1 cellular context compared by ENCODE assay signal in the genomic region with DNA sequence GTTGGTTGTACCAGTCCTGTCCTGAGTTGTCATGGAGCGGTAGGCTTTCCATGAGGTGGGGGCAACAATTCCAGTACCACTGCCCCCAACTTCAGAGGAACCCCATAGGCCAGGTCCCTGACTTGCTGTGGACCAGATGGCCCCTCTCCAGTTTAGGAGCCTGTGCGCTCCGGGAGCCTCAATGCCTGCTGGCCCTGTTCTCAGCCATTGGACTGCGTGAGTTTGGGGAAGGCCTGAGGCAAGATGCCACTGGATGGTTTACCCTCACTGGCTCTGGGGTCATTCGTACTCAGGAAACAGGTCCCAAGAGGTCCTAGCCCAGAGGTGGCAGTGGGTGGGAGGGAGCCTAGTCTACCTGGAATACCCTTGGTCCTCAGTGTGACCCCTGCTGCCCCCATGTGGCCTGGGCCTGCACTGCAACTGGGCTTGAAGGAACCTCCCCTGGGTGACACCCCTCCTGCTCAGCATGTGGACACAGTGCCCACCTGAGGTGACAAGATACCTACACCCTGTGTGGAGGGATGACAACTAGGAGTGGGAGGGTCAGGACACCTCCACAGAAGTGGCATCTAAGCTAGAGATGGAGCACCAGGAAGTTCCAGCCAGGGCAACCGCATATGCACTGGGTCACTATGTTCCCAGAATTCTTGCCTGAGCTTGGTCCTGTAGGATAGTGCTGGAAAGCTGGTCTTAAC.
A peak's percentile ranks its signal among the peaks of the same experiment; 100 is the strongest.
TF ChIP-seq lines count a peak whose summit lies in the region.

No MANE protein-coding gene starts in this region.

TF ChIP-seq in K562, 482 proteins besides CTCF, POLR2A, EP300 and RAD21 (continued from another document):
- TF ChIP-seq RB1 (IDR thresholded peaks at IDR 0.05; ENCODE audit: low read depth) = peak; percentile 42; the same call in 1 of the 2 replicates
- TF ChIP-seq ZC3H11A (IDR thresholded peaks at IDR 0.05; ENCODE audit: low read depth, low read length) = no peak
- TF ChIP-seq NONO (IDR thresholded peaks at IDR 0.05; ENCODE audit: low read depth in 2 of 2, low read length in 1 of 2) = peak in 1 of 2 experiments; percentile 11; a peak in 1 of 4 replicates
- TF ChIP-seq, protein P1, sequence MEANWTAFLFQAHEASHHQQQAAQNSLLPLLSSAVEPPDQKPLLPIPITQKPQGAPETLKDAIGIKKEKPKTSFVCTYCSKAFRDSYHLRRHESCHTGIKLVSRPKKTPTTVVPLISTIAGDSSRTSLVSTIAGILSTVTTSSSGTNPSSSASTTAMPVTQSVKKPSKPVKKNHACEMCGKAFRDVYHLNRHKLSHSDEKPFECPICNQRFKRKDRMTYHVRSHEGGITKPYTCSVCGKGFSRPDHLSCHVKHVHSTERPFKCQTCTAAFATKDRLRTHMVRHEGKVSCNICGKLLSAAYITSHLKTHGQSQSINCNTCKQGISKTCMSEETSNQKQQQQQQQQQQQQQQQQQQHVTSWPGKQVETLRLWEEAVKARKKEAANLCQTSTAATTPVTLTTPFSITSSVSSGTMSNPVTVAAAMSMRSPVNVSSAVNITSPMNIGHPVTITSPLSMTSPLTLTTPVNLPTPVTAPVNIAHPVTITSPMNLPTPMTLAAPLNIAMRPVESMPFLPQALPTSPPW (CRISPR knock-in tag; IDR thresholded peaks at IDR 0.05) = peak; percentile 41; the same call in 1 of the 2 replicates
- peak; percentile 48 for TF ChIP-seq CREM (IDR thresholded peaks at IDR 0.05; ENCODE audit: low read depth)
- 0 out of 2 replicates have a peak, but pooled peaks have one; percentile 24 for TF ChIP-seq MECOM (CRISPR knock-in tag; IDR thresholded peaks at IDR 0.05)
- TF ChIP-seq XRCC4 (IDR thresholded peaks at IDR 0.05; ENCODE audit: extremely low read depth, insufficient read depth, insufficient read length) = no peak
- TF ChIP-seq HCFC1 (IDR thresholded peaks at IDR 0.05; ENCODE audit: low read depth, low read length) = peak; percentile 34; the same call in 1 of the 2 replicates
- no peak for TF ChIP-seq JUN (IDR thresholded peaks at IDR 0.05; ENCODE audit: borderline replicate concordance, low read depth, low read length)
- no peak for TF ChIP-seq JUN (CRISPR knock-in tag; IDR thresholded peaks at IDR 0.05; ENCODE audit: borderline replicate concordance)
- TF ChIP-seq SMARCE1 (IDR thresholded peaks at IDR 0.05) = no peak
- TF ChIP-seq SMAD3 (CRISPR knock-in tag; conservative IDR thresholded peaks at IDR 0.05) = no peak
- TF ChIP-seq MTF1 (CRISPR knock-in tag; IDR thresholded peaks at IDR 0.05; ENCODE audit: borderline replicate concordance) = no peak
- TF ChIP-seq POLR2G (IDR thresholded peaks at IDR 0.05; ENCODE audit: low read depth, low read length) = peak; percentile 29; the same call in 1 of the 2 replicates
- TF ChIP-seq ZBTB1 (CRISPR knock-in tag; IDR thresholded peaks at IDR 0.05; ENCODE audit: borderline replicate concordance, low read depth) = no peak
- TF ChIP-seq, protein P2, sequence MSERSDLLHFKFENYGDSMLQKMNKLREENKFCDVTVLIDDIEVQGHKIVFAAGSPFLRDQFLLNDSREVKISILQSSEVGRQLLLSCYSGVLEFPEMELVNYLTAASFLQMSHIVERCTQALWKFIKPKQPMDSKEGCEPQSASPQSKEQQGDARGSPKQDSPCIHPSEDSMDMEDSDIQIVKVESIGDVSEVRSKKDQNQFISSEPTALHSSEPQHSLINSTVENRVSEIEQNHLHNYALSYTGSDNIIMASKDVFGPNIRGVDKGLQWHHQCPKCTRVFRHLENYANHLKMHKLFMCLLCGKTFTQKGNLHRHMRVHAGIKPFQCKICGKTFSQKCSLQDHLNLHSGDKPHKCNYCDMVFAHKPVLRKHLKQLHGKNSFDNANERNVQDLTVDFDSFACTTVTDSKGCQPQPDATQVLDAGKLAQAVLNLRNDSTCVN (CRISPR knock-in tag; IDR thresholded peaks at IDR 0.05) = no peak
- TF ChIP-seq RBM34 (IDR thresholded peaks at IDR 0.05; ENCODE audit: borderline replicate concordance, insufficient read depth, low read length) = no peak
- TF ChIP-seq NEUROD1 (IDR thresholded peaks at IDR 0.05; ENCODE audit: borderline replicate concordance, low read depth, low read length, partially characterized antibody) = peak; percentile 65
- peak; percentile 52; the same call in 1 of the 2 replicates for TF ChIP-seq KLF16 (IDR thresholded peaks at IDR 0.05)
- TF ChIP-seq HMGN3 (IDR thresholded peaks at IDR 0.05; ENCODE audit: borderline replicate concordance, extremely low read depth, insufficient read length, low read depth, low read length) = no peak
- TF ChIP-seq L3MBTL2 (IDR thresholded peaks at IDR 0.05) = no peak
- TF ChIP-seq, protein P3, sequence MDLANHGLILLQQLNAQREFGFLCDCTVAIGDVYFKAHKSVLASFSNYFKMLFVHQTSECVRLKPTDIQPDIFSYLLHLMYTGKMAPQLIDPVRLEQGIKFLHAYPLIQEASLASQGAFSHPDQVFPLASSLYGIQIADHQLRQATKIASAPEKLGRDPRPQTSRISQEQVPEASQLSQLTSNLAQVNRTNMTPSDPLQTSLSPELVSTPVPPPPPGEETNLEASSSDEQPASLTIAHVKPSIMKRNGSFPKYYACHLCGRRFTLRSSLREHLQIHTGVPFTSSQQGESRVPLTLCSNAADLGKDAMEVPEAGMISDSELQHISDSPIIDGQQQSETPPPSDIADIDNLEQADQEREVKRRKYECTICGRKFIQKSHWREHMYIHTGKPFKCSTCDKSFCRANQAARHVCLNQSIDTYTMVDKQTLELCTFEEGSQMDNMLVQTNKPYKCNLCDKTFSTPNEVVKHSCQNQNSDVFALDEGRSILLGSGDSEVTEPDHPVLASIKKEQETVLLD (IDR thresholded peaks at IDR 0.05) = peak; percentile 56; the same call in 1 of the 2 replicates
- TF ChIP-seq, protein P4, sequence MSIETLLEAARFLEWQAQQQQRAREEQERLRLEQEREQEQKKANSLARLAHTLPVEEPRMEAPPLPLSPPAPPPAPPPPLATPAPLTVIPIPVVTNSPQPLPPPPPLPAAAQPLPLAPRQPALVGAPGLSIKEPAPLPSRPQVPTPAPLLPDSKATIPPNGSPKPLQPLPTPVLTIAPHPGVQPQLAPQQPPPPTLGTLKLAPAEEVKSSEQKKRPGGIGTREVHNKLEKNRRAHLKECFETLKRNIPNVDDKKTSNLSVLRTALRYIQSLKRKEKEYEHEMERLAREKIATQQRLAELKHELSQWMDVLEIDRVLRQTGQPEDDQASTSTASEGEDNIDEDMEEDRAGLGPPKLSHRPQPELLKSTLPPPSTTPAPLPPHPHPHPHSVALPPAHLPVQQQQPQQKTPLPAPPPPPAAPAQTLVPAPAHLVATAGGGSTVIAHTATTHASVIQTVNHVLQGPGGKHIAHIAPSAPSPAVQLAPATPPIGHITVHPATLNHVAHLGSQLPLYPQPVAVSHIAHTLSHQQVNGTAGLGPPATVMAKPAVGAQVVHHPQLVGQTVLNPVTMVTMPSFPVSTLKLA (conservative IDR thresholded peaks at IDR 0.05) = peak in 1 of 2 experiments; percentile 30; a peak in 1 of 4 replicates
- 0 out of 2 replicates have a peak, but pooled peaks have one; percentile 21 for TF ChIP-seq HOXB6 (CRISPR knock-in tag; IDR thresholded peaks at IDR 0.05; ENCODE audit: borderline replicate concordance)
- TF ChIP-seq, protein P5, sequence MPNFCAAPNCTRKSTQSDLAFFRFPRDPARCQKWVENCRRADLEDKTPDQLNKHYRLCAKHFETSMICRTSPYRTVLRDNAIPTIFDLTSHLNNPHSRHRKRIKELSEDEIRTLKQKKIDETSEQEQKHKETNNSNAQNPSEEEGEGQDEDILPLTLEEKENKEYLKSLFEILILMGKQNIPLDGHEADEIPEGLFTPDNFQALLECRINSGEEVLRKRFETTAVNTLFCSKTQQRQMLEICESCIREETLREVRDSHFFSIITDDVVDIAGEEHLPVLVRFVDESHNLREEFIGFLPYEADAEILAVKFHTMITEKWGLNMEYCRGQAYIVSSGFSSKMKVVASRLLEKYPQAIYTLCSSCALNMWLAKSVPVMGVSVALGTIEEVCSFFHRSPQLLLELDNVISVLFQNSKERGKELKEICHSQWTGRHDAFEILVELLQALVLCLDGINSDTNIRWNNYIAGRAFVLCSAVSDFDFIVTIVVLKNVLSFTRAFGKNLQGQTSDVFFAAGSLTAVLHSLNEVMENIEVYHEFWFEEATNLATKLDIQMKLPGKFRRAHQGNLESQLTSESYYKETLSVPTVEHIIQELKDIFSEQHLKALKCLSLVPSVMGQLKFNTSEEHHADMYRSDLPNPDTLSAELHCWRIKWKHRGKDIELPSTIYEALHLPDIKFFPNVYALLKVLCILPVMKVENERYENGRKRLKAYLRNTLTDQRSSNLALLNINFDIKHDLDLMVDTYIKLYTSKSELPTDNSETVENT (CRISPR knock-in tag; IDR thresholded peaks at IDR 0.05) = no peak
